ENCODE assay signal across 28 cellular contexts in genomic region chr15:88814393-88814792, GRCh38. TPM values are rescaled to one million over a fixed set of nuclear protein-coding genes. Genes with fewer than 3 reads are reported as not detected.
"Had no signal": no experiment of that assay in that cellular context is flagged by ENCODE, and none has a peak within 500 bp of the region (broad histone marks: within the 10 kb centered on the region; RNA-seq: fewer than 3 reads in every experiment).

No MANE protein-coding gene starts in this region.

- H3K79me2 ChIP-seq: hepatocyte had no signal

- H3K9me3 Mint-ChIP-seq: activated CD4-positive, alpha-beta T cell treated with anti-CD3 and anti-CD28 coated beads, Interleukin-2, amount 10 ng/mL, durations not matched to agents 24 days and 14 days; activated CD8-positive, alpha-beta T cell treated with anti-CD3 and anti-CD28 coated beads for 36 hours; activated naive CD4-positive, alpha-beta T cell treated with anti-CD3 and anti-CD28 coated beads, Interleukin-2, amount 50 U/mL, for 72 hours; brain; immature natural killer cell; mesothelial cell of epicardium; naive thymus-derived CD8-positive, alpha-beta T cell had no signal

- DNase-seq: activated CD4-positive, alpha-beta T cell treated with anti-CD3 and anti-CD28 coated beads, Interleukin-2, amount 10 ng/mL, durations not matched to agents 24 days and 14 days; activated CD4-positive, CD25-positive, alpha-beta regulatory T cell; activated CD8-positive, alpha-beta memory T cell treated with anti-CD3 and anti-CD28 coated beads, Interleukin-2, amount 10 ng/mL, durations not matched to agents 7 days and 5 days; activated CD8-positive, alpha-beta T cell treated with anti-CD3 and anti-CD28 coated beads for 36 hours; activated gamma-delta T cell; activated T-cell treated with anti-CD3 and anti-CD28 coated beads for 4 hours; aorta; central memory CD4-positive, alpha-beta T cell; effector memory CD4-positive, alpha-beta T cell; foreskin melanocyte; glutamatergic neuron; immature natural killer cell; kidney glomerular epithelial cell; left ventricle myocardium inferior; naive thymus-derived CD8-positive, alpha-beta T cell; ovary; stimulated activated CD4-positive, alpha-beta T cell treated with anti-CD3 and anti-CD28 coated beads, Interleukin-4, amount 100 ng/mL, for 24 hours; stimulated activated naive CD8-positive, alpha-beta T cell treated with anti-CD3 and anti-CD28 coated beads, Interleukin-15, Interleukin-2, amounts not matched to agents 100 U/mL and 50 U/mL, for 24 hours; T-helper 17 cell; upper lobe of right lung had no signal

- H3K4me2 ChIP-seq: hepatocyte had no signal

- H3K4me1 Mint-ChIP-seq: activated CD4-positive, alpha-beta T cell treated with anti-CD3 and anti-CD28 coated beads, Interleukin-2, amount 10 ng/mL, durations not matched to agents 24 days and 14 days; activated CD8-positive, alpha-beta memory T cell treated with anti-CD3 and anti-CD28 coated beads, Interleukin-2, amount 10 ng/mL, durations not matched to agents 7 days and 5 days; brain; immature natural killer cell; mesothelial cell of epicardium; naive thymus-derived CD8-positive, alpha-beta T cell had no signal

- H3K36me3 ChIP-seq: left ventricle myocardium inferior, ovary, prostate gland, upper lobe of right lung had no signal

- H3K9me3 ChIP-seq: left ventricle myocardium inferior, ovary, prostate gland, upper lobe of right lung had no signal

- H3K27me3 ChIP-seq: hepatocyte, ovary had no signal

- H3K27ac ChIP-seq: hepatocyte, left ventricle myocardium inferior, ovary, prostate gland, upper lobe of right lung had no signal

- ATAC-seq: activated CD8-positive, alpha-beta memory T cell treated with anti-CD3 and anti-CD28 coated beads, Interleukin-2, amount 10 ng/mL, durations not matched to agents 7 days and 5 days; activated CD8-positive, alpha-beta T cell treated with anti-CD3 and anti-CD28 coated beads for 36 hours; activated naive CD4-positive, alpha-beta T cell treated with anti-CD3 and anti-CD28 coated beads, Interleukin-2, amount 50 U/mL, for 72 hours; naive thymus-derived CD8-positive, alpha-beta T cell; stimulated activated naive CD8-positive, alpha-beta T cell treated with anti-CD3 and anti-CD28 coated beads, Interleukin-15, Interleukin-2, amounts not matched to agents 100 U/mL and 50 U/mL, for 24 hours; T-helper 17 cell; upper lobe of right lung had no signal

- H3K36me3 Mint-ChIP-seq: activated CD8-positive, alpha-beta memory T cell treated with anti-CD3 and anti-CD28 coated beads, Interleukin-2, amount 10 ng/mL, durations not matched to agents 7 days and 5 days; activated naive CD4-positive, alpha-beta T cell treated with anti-CD3 and anti-CD28 coated beads, Interleukin-2, amount 50 U/mL, for 72 hours; brain; immature natural killer cell; mesothelial cell of epicardium; naive thymus-derived CD8-positive, alpha-beta T cell had no signal

- H3K4me1 ChIP-seq: left ventricle myocardium inferior, prostate gland, upper lobe of right lung had no signal

- H2AFZ ChIP-seq: hepatocyte had no signal

- H3K4me3 Mint-ChIP-seq: activated CD4-positive, alpha-beta T cell treated with anti-CD3 and anti-CD28 coated beads, Interleukin-2, amount 10 ng/mL, durations not matched to agents 24 days and 14 days; activated CD8-positive, alpha-beta memory T cell treated with anti-CD3 and anti-CD28 coated beads, Interleukin-2, amount 10 ng/mL, durations not matched to agents 7 days and 5 days; activated CD8-positive, alpha-beta T cell treated with anti-CD3 and anti-CD28 coated beads for 36 hours; brain; immature natural killer cell; mesothelial cell of epicardium; naive thymus-derived CD8-positive, alpha-beta T cell; T-helper 17 cell had no signal

- H3K27ac Mint-ChIP-seq: activated CD4-positive, alpha-beta T cell treated with anti-CD3 and anti-CD28 coated beads, Interleukin-2, amount 10 ng/mL, durations not matched to agents 24 days and 14 days; activated CD8-positive, alpha-beta memory T cell treated with anti-CD3 and anti-CD28 coated beads, Interleukin-2, amount 10 ng/mL, durations not matched to agents 7 days and 5 days; activated CD8-positive, alpha-beta T cell treated with anti-CD3 and anti-CD28 coated beads for 36 hours; activated naive CD4-positive, alpha-beta T cell treated with anti-CD3 and anti-CD28 coated beads, Interleukin-2, amount 50 U/mL, for 72 hours; brain; immature natural killer cell; mesothelial cell of epicardium; T-helper 17 cell had no signal

- H3K4me3 ChIP-seq: hepatocyte, left ventricle myocardium inferior, ovary, prostate gland, upper lobe of right lung had no signal

RNA-seq across cellular contexts. Expression of gene ACAN, which starts 11.2 kb away (rescaled TPM):
- total RNA-seq: activated CD4-positive, alpha-beta T cell treated with anti-CD3 and anti-CD28 coated beads, Interleukin-2, amount 10 ng/mL, durations not matched to agents 24 days and 14 days; activated CD8-positive, alpha-beta memory T cell treated with anti-CD3 and anti-CD28 coated beads, Interleukin-2, amount 10 ng/mL, durations not matched to agents 7 days and 5 days; activated CD8-positive, alpha-beta T cell treated with anti-CD3 and anti-CD28 coated beads for 36 hours; activated naive CD4-positive, alpha-beta T cell treated with anti-CD3 and anti-CD28 coated beads, Interleukin-2, amount 50 U/mL, for 72 hours; dermis microvascular lymphatic vessel endothelial cell; left ventricle myocardium inferior; lung microvascular endothelial cell; naive thymus-derived CD8-positive, alpha-beta T cell; subcutaneous adipose tissue; T-helper 17 cell had no signal
- polyA plus RNA-seq: immature natural killer cell had no signal
